1 cellular context compared by ENCODE assay signal in the genomic region with DNA sequence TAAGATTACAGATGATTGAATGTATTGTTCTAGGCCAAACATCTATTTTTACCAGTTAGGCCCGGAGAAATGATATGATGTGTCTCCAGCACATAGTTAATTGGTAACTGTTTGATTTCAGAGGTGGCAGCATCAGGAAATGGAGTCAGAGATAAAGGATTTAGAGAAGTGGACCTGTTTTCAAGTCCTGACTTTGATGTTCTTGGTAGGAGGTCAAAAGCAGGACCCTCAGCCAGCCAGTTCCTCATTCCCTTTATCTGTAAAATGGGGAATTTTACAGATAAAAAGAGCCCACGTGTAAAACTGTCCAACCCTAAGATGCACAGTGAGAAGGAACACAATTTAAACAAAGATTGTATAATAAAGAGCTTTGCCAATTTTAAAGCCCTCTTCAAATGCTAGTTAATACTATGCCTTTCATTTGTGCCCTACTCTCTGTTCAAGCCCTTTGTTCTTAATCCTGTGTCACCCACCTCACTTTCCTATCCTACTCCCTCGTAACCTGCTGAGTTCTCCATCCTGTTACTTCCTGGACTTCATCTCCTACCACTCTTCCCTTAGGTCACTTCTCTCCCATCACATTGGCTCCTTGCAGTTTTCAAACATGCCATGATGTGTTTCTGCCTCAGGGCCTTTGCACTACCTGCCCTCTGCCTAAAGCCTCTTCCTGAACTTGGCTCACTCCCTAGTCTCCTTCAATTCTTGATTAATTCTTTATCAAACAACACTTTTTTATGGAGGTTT.
TF ChIP-seq lines count a peak whose summit lies in the region.

No MANE protein-coding gene starts in this region.

TF ChIP-seq in HepG2, 621 proteins besides CTCF, POLR2A, EP300 and RAD21 (continues in another document):
- TF ChIP-seq KDM1A (CRISPR knock-in tag; IDR thresholded peaks at IDR 0.05) (peak; percentile 67), ZNF562 (CRISPR knock-in tag; IDR thresholded peaks at IDR 0.05; ENCODE audit: borderline replicate concordance) (no peak), GABPA (IDR thresholded peaks at IDR 0.05; ENCODE audit: low read depth, low read length) (no peak), GABPA (CRISPR knock-in tag; IDR thresholded peaks at IDR 0.05; ENCODE audit: low read depth) (0 out of 2 replicates have a peak, but pooled peaks have one; percentile 12), TCF7 (IDR thresholded peaks at IDR 0.05; ENCODE audit: low read depth) (peak; percentile 91), KLF6 (CRISPR knock-in tag; IDR thresholded peaks at IDR 0.05) (no peak), SOX5 (CRISPR knock-in tag; IDR thresholded peaks at IDR 0.05; ENCODE audit: borderline replicate concordance) (peak; percentile 77; the same call in 1 of the 2 replicates), SP5 (CRISPR knock-in tag; IDR thresholded peaks at IDR 0.05; ENCODE audit: borderline replicate concordance, low read depth) (peak; percentile 55; the same call in 1 of the 2 replicates), ZNF430 (CRISPR knock-in tag; IDR thresholded peaks at IDR 0.05) (no peak), GZF1 (CRISPR knock-in tag; IDR thresholded peaks at IDR 0.05) (no peak), PITX1 (CRISPR knock-in tag; IDR thresholded peaks at IDR 0.05) (peak; percentile 31; the same call in 1 of the 2 replicates), HOXA5 (CRISPR knock-in tag; IDR thresholded peaks at IDR 0.05) (no peak), ERF (CRISPR knock-in tag; IDR thresholded peaks at IDR 0.05) (peak; percentile 63; the same call in 1 of the 2 replicates), HOXA9 (CRISPR knock-in tag; IDR thresholded peaks at IDR 0.05; ENCODE audit: borderline replicate concordance) (no peak), ASH2L (IDR thresholded peaks at IDR 0.05; ENCODE audit: insufficient read length, low read depth, low read length) (no peak), ZNF724P (CRISPR knock-in tag; IDR thresholded peaks at IDR 0.05; ENCODE audit: borderline replicate concordance) (no peak), PAWR (CRISPR knock-in tag; IDR thresholded peaks at IDR 0.05; ENCODE audit: borderline replicate concordance) (no peak), RXRA (CRISPR knock-in tag; IDR thresholded peaks at IDR 0.05) (no peak), TRIM24 (CRISPR knock-in tag; IDR thresholded peaks at IDR 0.05) (no peak), ZNF737 (CRISPR knock-in tag; IDR thresholded peaks at IDR 0.05; ENCODE audit: borderline replicate concordance) (no peak), HMG20B (CRISPR knock-in tag; conservative IDR thresholded peaks at IDR 0.05) (0 out of 2 replicates have a peak, but pooled peaks have one; percentile 7), ZNF792 (CRISPR knock-in tag; IDR thresholded peaks at IDR 0.05) (no peak)
- TF ChIP-seq, protein P1, sequence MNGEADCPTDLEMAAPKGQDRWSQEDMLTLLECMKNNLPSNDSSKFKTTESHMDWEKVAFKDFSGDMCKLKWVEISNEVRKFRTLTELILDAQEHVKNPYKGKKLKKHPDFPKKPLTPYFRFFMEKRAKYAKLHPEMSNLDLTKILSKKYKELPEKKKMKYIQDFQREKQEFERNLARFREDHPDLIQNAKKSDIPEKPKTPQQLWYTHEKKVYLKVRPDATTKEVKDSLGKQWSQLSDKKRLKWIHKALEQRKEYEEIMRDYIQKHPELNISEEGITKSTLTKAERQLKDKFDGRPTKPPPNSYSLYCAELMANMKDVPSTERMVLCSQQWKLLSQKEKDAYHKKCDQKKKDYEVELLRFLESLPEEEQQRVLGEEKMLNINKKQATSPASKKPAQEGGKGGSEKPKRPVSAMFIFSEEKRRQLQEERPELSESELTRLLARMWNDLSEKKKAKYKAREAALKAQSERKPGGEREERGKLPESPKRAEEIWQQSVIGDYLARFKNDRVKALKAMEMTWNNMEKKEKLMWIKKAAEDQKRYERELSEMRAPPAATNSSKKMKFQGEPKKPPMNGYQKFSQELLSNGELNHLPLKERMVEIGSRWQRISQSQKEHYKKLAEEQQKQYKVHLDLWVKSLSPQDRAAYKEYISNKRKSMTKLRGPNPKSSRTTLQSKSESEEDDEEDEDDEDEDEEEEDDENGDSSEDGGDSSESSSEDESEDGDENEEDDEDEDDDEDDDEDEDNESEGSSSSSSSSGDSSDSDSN (CRISPR knock-in tag; IDR thresholded peaks at IDR 0.05): no peak
- TF ChIP-seq, protein P2, sequence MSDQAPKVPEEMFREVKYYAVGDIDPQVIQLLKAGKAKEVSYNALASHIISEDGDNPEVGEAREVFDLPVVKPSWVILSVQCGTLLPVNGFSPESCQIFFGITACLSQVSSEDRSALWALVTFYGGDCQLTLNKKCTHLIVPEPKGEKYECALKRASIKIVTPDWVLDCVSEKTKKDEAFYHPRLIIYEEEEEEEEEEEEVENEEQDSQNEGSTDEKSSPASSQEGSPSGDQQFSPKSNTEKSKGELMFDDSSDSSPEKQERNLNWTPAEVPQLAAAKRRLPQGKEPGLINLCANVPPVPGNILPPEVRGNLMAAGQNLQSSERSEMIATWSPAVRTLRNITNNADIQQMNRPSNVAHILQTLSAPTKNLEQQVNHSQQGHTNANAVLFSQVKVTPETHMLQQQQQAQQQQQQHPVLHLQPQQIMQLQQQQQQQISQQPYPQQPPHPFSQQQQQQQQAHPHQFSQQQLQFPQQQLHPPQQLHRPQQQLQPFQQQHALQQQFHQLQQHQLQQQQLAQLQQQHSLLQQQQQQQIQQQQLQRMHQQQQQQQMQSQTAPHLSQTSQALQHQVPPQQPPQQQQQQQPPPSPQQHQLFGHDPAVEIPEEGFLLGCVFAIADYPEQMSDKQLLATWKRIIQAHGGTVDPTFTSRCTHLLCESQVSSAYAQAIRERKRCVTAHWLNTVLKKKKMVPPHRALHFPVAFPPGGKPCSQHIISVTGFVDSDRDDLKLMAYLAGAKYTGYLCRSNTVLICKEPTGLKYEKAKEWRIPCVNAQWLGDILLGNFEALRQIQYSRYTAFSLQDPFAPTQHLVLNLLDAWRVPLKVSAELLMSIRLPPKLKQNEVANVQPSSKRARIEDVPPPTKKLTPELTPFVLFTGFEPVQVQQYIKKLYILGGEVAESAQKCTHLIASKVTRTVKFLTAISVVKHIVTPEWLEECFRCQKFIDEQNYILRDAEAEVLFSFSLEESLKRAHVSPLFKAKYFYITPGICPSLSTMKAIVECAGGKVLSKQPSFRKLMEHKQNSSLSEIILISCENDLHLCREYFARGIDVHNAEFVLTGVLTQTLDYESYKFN (CRISPR knock-in tag; conservative IDR thresholded peaks at IDR 0.05): peak; percentile 67; the same call in 1 of the 2 replicates
- TF ChIP-seq, protein P3, sequence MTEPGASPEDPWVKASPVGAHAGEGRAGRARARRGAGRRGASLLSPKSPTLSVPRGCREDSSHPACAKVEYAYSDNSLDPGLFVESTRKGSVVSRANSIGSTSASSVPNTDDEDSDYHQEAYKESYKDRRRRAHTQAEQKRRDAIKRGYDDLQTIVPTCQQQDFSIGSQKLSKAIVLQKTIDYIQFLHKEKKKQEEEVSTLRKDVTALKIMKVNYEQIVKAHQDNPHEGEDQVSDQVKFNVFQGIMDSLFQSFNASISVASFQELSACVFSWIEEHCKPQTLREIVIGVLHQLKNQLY (CRISPR knock-in tag; IDR thresholded peaks at IDR 0.05): 0 out of 2 replicates have a peak, but pooled peaks have one; percentile 48
- TF ChIP-seq, protein P4, sequence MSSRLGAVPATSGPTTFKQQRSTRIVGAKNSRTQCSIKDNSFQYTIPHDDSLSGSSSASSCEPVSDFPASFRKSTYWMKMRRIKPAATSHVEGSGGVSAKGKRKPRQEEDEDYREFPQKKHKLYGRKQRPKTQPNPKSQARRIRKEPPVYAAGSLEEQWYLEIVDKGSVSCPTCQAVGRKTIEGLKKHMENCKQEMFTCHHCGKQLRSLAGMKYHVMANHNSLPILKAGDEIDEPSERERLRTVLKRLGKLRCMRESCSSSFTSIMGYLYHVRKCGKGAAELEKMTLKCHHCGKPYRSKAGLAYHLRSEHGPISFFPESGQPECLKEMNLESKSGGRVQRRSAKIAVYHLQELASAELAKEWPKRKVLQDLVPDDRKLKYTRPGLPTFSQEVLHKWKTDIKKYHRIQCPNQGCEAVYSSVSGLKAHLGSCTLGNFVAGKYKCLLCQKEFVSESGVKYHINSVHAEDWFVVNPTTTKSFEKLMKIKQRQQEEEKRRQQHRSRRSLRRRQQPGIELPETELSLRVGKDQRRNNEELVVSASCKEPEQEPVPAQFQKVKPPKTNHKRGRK (CRISPR knock-in tag; IDR thresholded peaks at IDR 0.05): no peak
- TF ChIP-seq, protein P5, sequence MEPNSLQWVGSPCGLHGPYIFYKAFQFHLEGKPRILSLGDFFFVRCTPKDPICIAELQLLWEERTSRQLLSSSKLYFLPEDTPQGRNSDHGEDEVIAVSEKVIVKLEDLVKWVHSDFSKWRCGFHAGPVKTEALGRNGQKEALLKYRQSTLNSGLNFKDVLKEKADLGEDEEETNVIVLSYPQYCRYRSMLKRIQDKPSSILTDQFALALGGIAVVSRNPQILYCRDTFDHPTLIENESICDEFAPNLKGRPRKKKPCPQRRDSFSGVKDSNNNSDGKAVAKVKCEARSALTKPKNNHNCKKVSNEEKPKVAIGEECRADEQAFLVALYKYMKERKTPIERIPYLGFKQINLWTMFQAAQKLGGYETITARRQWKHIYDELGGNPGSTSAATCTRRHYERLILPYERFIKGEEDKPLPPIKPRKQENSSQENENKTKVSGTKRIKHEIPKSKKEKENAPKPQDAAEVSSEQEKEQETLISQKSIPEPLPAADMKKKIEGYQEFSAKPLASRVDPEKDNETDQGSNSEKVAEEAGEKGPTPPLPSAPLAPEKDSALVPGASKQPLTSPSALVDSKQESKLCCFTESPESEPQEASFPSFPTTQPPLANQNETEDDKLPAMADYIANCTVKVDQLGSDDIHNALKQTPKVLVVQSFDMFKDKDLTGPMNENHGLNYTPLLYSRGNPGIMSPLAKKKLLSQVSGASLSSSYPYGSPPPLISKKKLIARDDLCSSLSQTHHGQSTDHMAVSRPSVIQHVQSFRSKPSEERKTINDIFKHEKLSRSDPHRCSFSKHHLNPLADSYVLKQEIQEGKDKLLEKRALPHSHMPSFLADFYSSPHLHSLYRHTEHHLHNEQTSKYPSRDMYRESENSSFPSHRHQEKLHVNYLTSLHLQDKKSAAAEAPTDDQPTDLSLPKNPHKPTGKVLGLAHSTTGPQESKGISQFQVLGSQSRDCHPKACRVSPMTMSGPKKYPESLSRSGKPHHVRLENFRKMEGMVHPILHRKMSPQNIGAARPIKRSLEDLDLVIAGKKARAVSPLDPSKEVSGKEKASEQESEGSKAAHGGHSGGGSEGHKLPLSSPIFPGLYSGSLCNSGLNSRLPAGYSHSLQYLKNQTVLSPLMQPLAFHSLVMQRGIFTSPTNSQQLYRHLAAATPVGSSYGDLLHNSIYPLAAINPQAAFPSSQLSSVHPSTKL (CRISPR knock-in tag; IDR thresholded peaks at IDR 0.05): peak; percentile 57; the same call in 1 of the 2 replicates
- TF ChIP-seq, protein P6, sequence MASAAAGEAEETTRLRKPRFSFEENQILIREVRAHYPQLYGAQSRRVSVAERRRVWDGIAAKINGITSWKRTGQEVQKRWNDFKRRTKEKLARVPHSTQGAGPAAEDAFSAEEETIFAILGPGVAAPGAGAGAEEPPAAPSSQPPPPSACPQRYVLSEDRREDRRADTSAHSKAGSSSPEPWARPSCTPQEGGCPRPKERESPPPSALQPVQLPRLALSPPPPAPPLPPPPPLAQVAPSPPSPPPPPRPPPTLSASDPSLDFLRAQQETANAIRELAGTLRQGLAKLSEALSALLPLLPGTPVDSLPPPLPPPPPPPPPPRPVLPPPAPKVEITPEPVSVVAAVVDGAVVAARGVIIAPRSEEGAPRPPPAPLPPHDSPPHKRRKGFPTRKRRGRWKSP (CRISPR knock-in tag; IDR thresholded peaks at IDR 0.05): no peak
- TF ChIP-seq, protein P7, sequence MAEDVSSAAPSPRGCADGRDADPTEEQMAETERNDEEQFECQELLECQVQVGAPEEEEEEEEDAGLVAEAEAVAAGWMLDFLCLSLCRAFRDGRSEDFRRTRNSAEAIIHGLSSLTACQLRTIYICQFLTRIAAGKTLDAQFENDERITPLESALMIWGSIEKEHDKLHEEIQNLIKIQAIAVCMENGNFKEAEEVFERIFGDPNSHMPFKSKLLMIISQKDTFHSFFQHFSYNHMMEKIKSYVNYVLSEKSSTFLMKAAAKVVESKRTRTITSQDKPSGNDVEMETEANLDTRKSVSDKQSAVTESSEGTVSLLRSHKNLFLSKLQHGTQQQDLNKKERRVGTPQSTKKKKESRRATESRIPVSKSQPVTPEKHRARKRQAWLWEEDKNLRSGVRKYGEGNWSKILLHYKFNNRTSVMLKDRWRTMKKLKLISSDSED (CRISPR knock-in tag; IDR thresholded peaks at IDR 0.05): no peak
- TF ChIP-seq, protein P8, sequence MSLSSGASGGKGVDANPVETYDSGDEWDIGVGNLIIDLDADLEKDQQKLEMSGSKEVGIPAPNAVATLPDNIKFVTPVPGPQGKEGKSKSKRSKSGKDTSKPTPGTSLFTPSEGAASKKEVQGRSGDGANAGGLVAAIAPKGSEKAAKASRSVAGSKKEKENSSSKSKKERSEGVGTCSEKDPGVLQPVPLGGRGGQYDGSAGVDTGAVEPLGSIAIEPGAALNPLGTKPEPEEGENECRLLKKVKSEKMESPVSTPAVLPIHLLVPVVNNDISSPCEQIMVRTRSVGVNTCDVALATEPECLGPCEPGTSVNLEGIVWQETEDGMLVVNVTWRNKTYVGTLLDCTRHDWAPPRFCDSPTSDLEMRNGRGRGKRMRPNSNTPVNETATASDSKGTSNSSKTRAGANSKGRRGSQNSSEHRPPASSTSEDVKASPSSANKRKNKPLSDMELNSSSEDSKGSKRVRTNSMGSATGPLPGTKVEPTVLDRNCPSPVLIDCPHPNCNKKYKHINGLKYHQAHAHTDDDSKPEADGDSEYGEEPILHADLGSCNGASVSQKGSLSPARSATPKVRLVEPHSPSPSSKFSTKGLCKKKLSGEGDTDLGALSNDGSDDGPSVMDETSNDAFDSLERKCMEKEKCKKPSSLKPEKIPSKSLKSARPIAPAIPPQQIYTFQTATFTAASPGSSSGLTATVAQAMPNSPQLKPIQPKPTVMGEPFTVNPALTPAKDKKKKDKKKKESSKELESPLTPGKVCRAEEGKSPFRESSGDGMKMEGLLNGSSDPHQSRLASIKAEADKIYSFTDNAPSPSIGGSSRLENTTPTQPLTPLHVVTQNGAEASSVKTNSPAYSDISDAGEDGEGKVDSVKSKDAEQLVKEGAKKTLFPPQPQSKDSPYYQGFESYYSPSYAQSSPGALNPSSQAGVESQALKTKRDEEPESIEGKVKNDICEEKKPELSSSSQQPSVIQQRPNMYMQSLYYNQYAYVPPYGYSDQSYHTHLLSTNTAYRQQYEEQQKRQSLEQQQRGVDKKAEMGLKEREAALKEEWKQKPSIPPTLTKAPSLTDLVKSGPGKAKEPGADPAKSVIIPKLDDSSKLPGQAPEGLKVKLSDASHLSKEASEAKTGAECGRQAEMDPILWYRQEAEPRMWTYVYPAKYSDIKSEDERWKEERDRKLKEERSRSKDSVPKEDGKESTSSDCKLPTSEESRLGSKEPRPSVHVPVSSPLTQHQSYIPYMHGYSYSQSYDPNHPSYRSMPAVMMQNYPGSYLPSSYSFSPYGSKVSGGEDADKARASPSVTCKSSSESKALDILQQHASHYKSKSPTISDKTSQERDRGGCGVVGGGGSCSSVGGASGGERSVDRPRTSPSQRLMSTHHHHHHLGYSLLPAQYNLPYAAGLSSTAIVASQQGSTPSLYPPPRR (CRISPR knock-in tag; IDR thresholded peaks at IDR 0.05; ENCODE audit: borderline replicate concordance): peak; percentile 67; the same call in 1 of the 2 replicates
- TF ChIP-seq, protein P9, sequence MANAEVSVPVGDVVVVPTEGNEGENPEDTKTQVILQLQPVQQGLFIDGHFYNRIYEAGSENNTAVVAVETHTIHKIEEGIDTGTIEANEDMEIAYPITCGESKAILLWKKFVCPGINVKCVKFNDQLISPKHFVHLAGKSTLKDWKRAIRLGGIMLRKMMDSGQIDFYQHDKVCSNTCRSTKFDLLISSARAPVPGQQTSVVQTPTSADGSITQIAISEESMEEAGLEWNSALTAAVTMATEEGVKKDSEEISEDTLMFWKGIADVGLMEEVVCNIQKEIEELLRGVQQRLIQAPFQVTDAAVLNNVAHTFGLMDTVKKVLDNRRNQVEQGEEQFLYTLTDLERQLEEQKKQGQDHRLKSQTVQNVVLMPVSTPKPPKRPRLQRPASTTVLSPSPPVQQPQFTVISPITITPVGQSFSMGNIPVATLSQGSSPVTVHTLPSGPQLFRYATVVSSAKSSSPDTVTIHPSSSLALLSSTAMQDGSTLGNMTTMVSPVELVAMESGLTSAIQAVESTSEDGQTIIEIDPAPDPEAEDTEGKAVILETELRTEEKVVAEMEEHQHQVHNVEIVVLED (CRISPR knock-in tag; IDR thresholded peaks at IDR 0.05; ENCODE audit: borderline replicate concordance): 0 out of 2 replicates have a peak, but pooled peaks have one; percentile 42
